10 cellular contexts compared by ENCODE assay signal in the genomic region with DNA sequence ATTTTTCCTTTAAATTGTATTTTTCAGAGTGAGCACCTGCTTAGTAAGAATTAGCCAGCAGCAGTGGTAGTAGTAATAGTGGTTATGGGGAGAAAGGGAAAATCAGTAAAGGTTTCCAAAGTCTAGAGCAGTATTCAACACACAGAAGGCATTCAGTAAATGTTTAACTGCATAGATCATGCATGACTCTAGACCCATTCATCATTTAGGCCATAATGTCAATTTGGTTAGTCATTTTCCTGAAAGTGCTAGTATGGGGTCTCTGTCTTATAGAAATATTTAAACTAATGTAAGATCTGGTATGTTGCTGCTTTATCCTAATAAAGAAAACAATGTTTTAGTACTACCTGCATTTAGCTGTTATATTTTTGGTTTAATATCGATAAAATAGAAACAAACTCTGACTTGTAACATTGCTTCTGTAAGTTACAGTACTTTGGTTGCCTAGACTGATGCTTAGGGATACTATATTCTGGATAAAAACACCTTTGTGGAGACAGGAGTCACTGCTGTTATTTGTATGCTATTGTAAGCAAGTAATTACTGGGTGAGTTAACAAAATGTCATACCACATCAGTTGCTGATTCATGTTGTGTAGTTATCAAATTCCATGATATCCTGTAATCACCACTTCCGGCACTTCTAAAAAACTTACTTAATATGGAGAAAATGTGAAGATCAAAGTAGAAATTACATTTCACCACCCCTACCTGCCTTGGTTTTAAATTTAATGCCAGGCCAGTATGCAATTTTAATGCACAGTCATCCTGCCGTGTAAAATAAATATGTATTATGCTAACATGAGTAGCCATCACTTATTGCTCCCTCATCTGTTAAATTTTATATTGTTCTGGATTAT.
A peak's percentile ranks its signal among the peaks of the same experiment; 100 is the strongest.
DNase-seq lines count a peak whose midpoint lies in the region; ATAC-seq and TF ChIP-seq lines count a peak whose summit lies in the region.
"Had no signal": no experiment of that assay in that cellular context is flagged by ENCODE, and none has a peak within 500 bp of the region (broad histone marks: within the 10 kb centered on the region; RNA-seq: fewer than 3 reads in every experiment).

No MANE protein-coding gene starts in this region.

- peaks cover 13% of the 10 kb centered on the region for H3K4me1 ChIP-seq in adipocyte (ENCODE audit: control insufficient read depth, insufficient read depth, low read length)
- H3K4me1 ChIP-seq in foreskin keratinocyte = peaks cover 28% of the 10 kb centered on the region
- H3K4me1 ChIP-seq in smooth muscle cell (ENCODE audit: low read depth) = no peaks in the 10 kb centered on the region
- H3K4me1 ChIP-seq in heart left ventricle = peaks cover 0 to 23% (median 0%) of the 10 kb centered on the region in 12 donors
- H3K4me1 ChIP-seq: colonic mucosa had no signal

- H3K4me1 Mint-ChIP-seq in activated naive CD8-positive, alpha-beta T cell treated with anti-CD3 and anti-CD28 coated beads, Interleukin-2, amount 50 U/mL, for 24 hours = no peaks in the 10 kb centered on the region
- H3K4me1 Mint-ChIP-seq in activated naive CD8-positive, alpha-beta T cell treated with anti-CD3 and anti-CD28 coated beads for 36 hours = no peaks in the 10 kb centered on the region

- no peak for DNase-seq in activated naive CD8-positive, alpha-beta T cell treated with anti-CD3 and anti-CD28 coated beads, Interleukin-2, amount 50 U/mL, for 24 hours
- DNase-seq in activated naive CD8-positive, alpha-beta T cell treated with anti-CD3 and anti-CD28 coated beads for 36 hours = no peak
- DNase-seq in adipocyte (ENCODE audit: low read depth) (peak; percentile 45), foreskin keratinocyte (peak; percentile 67 to 80), smooth muscle cell (lab: John Stamatoyannopoulos, UW; ENCODE audit: unreplicated experiment) (no peak), heart left ventricle (no peak), hypothalamus (lab: John Stamatoyannopoulos, UW) (no peak)
- DNase-seq: colonic mucosa, hippocampal formation had no signal

- H3K4me3 ChIP-seq in adipocyte (ENCODE audit: low read length) (no peak overlapping the region), smooth muscle cell (no peak overlapping the region), heart left ventricle (no peak overlapping the region)
- H3K4me3 ChIP-seq: colonic mucosa had no signal

- H3K9me3 ChIP-seq in adipocyte (ENCODE audit: control insufficient read depth, low read length) (no peaks in the 10 kb centered on the region), smooth muscle cell (replicated peaks; ENCODE audit: low read depth) (no peaks in the 10 kb centered on the region), heart left ventricle (no peaks in the 10 kb centered on the region)
- H3K9me3 ChIP-seq: colonic mucosa had no signal

- H2AFZ ChIP-seq in smooth muscle cell (ENCODE audit: low read depth) = no peak overlapping the region

- H3K27ac ChIP-seq in foreskin keratinocyte (peak overlapping the region; percentile 26), smooth muscle cell (ENCODE audit: low read depth) (peak overlapping the region; percentile 88), heart left ventricle (no peak overlapping the region)
- H3K27ac ChIP-seq: colonic mucosa had no signal

- no peak overlapping the region for H3K27ac Mint-ChIP-seq in activated naive CD8-positive, alpha-beta T cell treated with anti-CD3 and anti-CD28 coated beads, Interleukin-2, amount 50 U/mL, for 24 hours
- no peak overlapping the region for H3K27ac Mint-ChIP-seq in activated naive CD8-positive, alpha-beta T cell treated with anti-CD3 and anti-CD28 coated beads for 36 hours

- peak; percentile 57 for ATAC-seq in activated naive CD8-positive, alpha-beta T cell treated with anti-CD3 and anti-CD28 coated beads, Interleukin-2, amount 50 U/mL, for 24 hours
- ATAC-seq in foreskin keratinocyte (peak; percentile 92), HG02938 (IDR thresholded peaks at IDR 0.05; ENCODE audit: unreplicated experiment) (no peak), heart left ventricle (no peak)

- H3K79me2 ChIP-seq in smooth muscle cell (ENCODE audit: low read depth) = no peaks in the 10 kb centered on the region

- peaks cover 23% of the 10 kb centered on the region for H3F3A ChIP-seq in smooth muscle cell (ENCODE audit: low read depth)

- H3K27me3 ChIP-seq in adipocyte (replicated peaks; ENCODE audit: control insufficient read depth, insufficient read depth, low read length) (no peaks in the 10 kb centered on the region), foreskin keratinocyte (no peaks in the 10 kb centered on the region), smooth muscle cell (ENCODE audit: low read depth) (no peaks in the 10 kb centered on the region), heart left ventricle (no peaks in the 10 kb centered on the region)
- H3K27me3 ChIP-seq: colonic mucosa had no signal

- no peaks in the 10 kb centered on the region for H3K27me3 Mint-ChIP-seq in activated naive CD8-positive, alpha-beta T cell treated with anti-CD3 and anti-CD28 coated beads, Interleukin-2, amount 50 U/mL, for 24 hours
- H3K27me3 Mint-ChIP-seq in activated naive CD8-positive, alpha-beta T cell treated with anti-CD3 and anti-CD28 coated beads for 36 hours = no peaks in the 10 kb centered on the region

- H3K9ac ChIP-seq in adipocyte (ENCODE audit: low read length) (no peak overlapping the region), smooth muscle cell (ENCODE audit: low read depth) (peak overlapping the region; percentile 59)

- H3K4me3 Mint-ChIP-seq in activated naive CD8-positive, alpha-beta T cell treated with anti-CD3 and anti-CD28 coated beads, Interleukin-2, amount 50 U/mL, for 24 hours = no peak overlapping the region
- no peak overlapping the region for H3K4me3 Mint-ChIP-seq in activated naive CD8-positive, alpha-beta T cell treated with anti-CD3 and anti-CD28 coated beads for 36 hours

- TF ChIP-seq CTCF in foreskin keratinocyte (conservative IDR thresholded peaks at IDR 0.05) (peak; percentile 20), smooth muscle cell (IDR thresholded peaks at IDR 0.05; ENCODE audit: borderline replicate concordance, insufficient read depth, poor library complexity, severe bottlenecking) (no peak), heart left ventricle (IDR thresholded peaks at IDR 0.05) (no peak)

- H3K4me2 ChIP-seq in smooth muscle cell = peak overlapping the region; percentile 33

- H3K9me3 Mint-ChIP-seq in activated naive CD8-positive, alpha-beta T cell treated with anti-CD3 and anti-CD28 coated beads, Interleukin-2, amount 50 U/mL, for 24 hours = no peaks in the 10 kb centered on the region
- no peaks in the 10 kb centered on the region for H3K9me3 Mint-ChIP-seq in activated naive CD8-positive, alpha-beta T cell treated with anti-CD3 and anti-CD28 coated beads for 36 hours

- 58% methylated on average over 3 of the region's 3 CpGs for WGBS in smooth muscle cell (ENCODE audit: low lambda C conversion rate)
- WGBS in heart left ventricle, 4 donors = 83 to 89% (median 85%) methylated on average over 3 of the region's 3 CpGs

- no peaks in the 10 kb centered on the region for H4K20me1 ChIP-seq in smooth muscle cell (ENCODE audit: low read depth)

- peaks cover 7% of the 10 kb centered on the region for H3K36me3 Mint-ChIP-seq in activated naive CD8-positive, alpha-beta T cell treated with anti-CD3 and anti-CD28 coated beads, Interleukin-2, amount 50 U/mL, for 24 hours (ENCODE audit: low read depth)
- H3K36me3 Mint-ChIP-seq in activated naive CD8-positive, alpha-beta T cell treated with anti-CD3 and anti-CD28 coated beads for 36 hours = peaks cover 8% of the 10 kb centered on the region

- TF ChIP-seq POLR2A in heart left ventricle (IDR thresholded peaks at IDR 0.05) = no peak

- H3K36me3 ChIP-seq in adipocyte (ENCODE audit: control insufficient read depth, insufficient read depth, low read length, severe bottlenecking) (peaks cover 69% of the 10 kb centered on the region), smooth muscle cell (ENCODE audit: low read depth) (peaks cover 32% of the 10 kb centered on the region), heart left ventricle (peaks cover 0 to 100% (median 47%) of the 10 kb centered on the region in 9 donors)
- H3K36me3 ChIP-seq: colonic mucosa had no signal

- intact Hi-C loops in heart left ventricle (cut with DNase I) = no loop called here

Comparison
In these comparisons a context has a peak if more than half of its experiments do, and no peak if none do; other contexts are left out.
1. ATAC-seq: peak in activated naive CD8-positive, alpha-beta T cell treated with anti-CD3 and anti-CD28 coated beads, Interleukin-2, amount 50 U/mL, for 24 hours (single experiment) and foreskin keratinocyte (single experiment); none in HG02938 (single experiment) and heart left ventricle (0 of 4).
2. DNase-seq: peak in adipocyte (single experiment) and foreskin keratinocyte (2 of 2); none in activated naive CD8-positive, alpha-beta T cell treated with anti-CD3 and anti-CD28 coated beads, Interleukin-2, amount 50 U/mL, for 24 hours (single experiment), activated naive CD8-positive, alpha-beta T cell treated with anti-CD3 and anti-CD28 coated beads for 36 hours (single experiment), smooth muscle cell (single experiment), heart left ventricle (0 of 5) and hypothalamus (0 of 51).
3. H3K27ac ChIP-seq: peak in foreskin keratinocyte (single experiment) and smooth muscle cell (single experiment); none in heart left ventricle (0 of 12).